Comparison of ENCODE assay signal across 25 cellular contexts in the genomic region with DNA sequence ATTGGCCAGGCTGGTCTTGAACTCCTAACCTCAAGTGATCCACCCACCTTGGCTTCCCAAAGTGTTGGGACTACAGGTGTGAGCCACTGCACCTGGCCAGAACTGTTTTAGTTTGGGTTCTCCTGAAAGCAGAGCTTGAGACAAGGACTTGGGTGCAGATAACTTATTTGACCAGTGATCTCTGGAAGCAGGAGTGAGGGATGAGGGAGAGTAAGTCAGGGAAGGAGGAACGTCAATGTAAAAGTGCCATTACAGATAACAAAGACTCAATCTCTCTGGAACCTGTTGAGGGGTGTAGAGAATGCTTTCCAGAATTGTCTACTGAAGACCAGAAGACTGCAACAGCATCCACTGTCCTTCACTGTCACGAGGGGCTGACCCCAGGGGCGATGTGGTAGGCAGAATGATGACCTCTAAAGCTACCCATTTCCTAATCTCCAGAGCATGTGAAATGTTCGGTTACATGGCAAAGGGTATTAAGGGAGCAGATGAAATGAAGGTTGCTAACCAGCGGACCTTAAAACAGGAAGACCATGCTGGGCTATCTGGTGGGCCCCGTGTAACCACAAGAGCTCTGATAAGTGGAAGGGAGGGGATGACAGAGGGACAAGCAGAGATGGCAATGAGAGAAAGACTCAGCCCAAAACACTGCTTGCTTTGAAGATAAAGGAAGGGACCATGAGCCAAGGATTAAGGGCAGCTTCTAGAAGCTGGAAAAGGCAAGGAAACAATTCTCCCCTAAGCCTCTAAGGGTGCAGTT.
"Had no signal": no experiment of that assay in that cellular context is flagged by ENCODE, and none has a peak within 500 bp of the region (broad histone marks: within the 10 kb centered on the region; RNA-seq: fewer than 3 reads in every experiment).

No MANE protein-coding gene starts in this region.

- H3K9me3 Mint-ChIP-seq: nephron; stimulated activated naive CD8-positive, alpha-beta T cell treated with anti-CD3 and anti-CD28 coated beads, Interleukin-15, Interleukin-2, amounts not matched to agents 100 ng/mL and 50 ng/mL, for 24 hours had no signal

- H3K4me3 Mint-ChIP-seq: naive thymus-derived CD4-positive, alpha-beta T cell; nephron; stimulated activated naive B cell treated with anti-CD40 and anti-IgM and Interleukin-4, amounts not matched to agents 10 μg/mL and 1 μg/mL and 100 μg/mL, for 72 hours; stimulated activated naive CD8-positive, alpha-beta T cell treated with anti-CD3 and anti-CD28 coated beads, Interleukin-15, Interleukin-2, amounts not matched to agents 100 ng/mL and 50 ng/mL, for 24 hours had no signal

- H3K27ac Mint-ChIP-seq: naive thymus-derived CD4-positive, alpha-beta T cell; nephron; stimulated activated naive B cell treated with anti-CD40 and anti-IgM and Interleukin-4, amounts not matched to agents 10 μg/mL and 1 μg/mL and 100 μg/mL, for 72 hours; stimulated activated naive CD8-positive, alpha-beta T cell treated with anti-CD3 and anti-CD28 coated beads, Interleukin-15, Interleukin-2, amounts not matched to agents 100 ng/mL and 50 ng/mL, for 24 hours had no signal

- H3K36me3 Mint-ChIP-seq: naive thymus-derived CD4-positive, alpha-beta T cell; stimulated activated naive B cell treated with anti-CD40 and anti-IgM and Interleukin-4, amounts not matched to agents 10 μg/mL and 1 μg/mL and 100 μg/mL, for 72 hours had no signal

- ATAC-seq: foreskin keratinocyte; gastroesophageal sphincter; heart left ventricle; left cardiac atrium; left lung; naive thymus-derived CD4-positive, alpha-beta T cell; psoas muscle; right cardiac atrium; stimulated activated naive B cell treated with anti-CD40 and anti-IgM and Interleukin-4, amounts not matched to agents 10 μg/mL and 1 μg/mL and 100 μg/mL, for 72 hours; upper lobe of right lung had no signal

- DNase-seq: dermis blood vessel endothelial cell; effector memory CD4-positive, alpha-beta T cell; foreskin keratinocyte; heart left ventricle; hippocampal formation; left cardiac atrium; left lung; mesenchymal stem cell; midbrain; naive thymus-derived CD4-positive, alpha-beta T cell; occipital lobe; ovary; posterior cingulate gyrus; psoas muscle; right cardiac atrium; sigmoid colon; stimulated activated CD4-positive, alpha-beta T cell treated with anti-CD3 and anti-CD28 coated beads, Interleukin-2, amount 100 ng/mL, for 24 hours; stimulated activated CD4-positive, alpha-beta T cell treated with anti-CD3 and anti-CD28 coated beads, Interleukin-4, amount 100 ng/mL, for 24 hours; stimulated activated naive B cell treated with anti-CD40 and anti-IgM and Interleukin-4, amounts not matched to agents 10 μg/mL and 1 μg/mL and 100 μg/mL, for 72 hours; transverse colon; upper lobe of right lung; uterus had no signal

- H3K4me1 Mint-ChIP-seq: naive thymus-derived CD4-positive, alpha-beta T cell; stimulated activated naive B cell treated with anti-CD40 and anti-IgM and Interleukin-4, amounts not matched to agents 10 μg/mL and 1 μg/mL and 100 μg/mL, for 72 hours had no signal
